Comparison of ENCODE assay signal across 2 cellular contexts in the genomic region with DNA sequence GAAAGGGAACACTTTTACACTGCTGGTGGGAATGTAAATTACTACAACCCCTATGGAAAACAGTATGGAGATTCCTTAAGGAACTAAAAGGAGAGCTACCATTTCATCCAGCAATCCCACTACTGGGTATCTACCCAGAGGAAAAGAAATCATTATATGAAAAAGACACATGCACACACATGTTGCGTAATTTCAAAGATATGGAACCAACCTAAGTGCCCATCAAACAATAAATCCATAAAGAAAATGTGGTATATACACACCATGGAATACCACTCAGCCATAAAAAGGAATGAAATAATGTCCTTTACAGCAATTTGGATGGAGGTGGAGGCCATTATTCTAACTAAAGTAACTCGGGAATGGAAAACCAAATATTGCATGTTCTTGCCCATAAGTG. TPM values are rescaled to one million over a fixed set of nuclear protein-coding genes. Genes with fewer than 3 reads are reported as not detected.
"Had no signal": no experiment of that assay in that cellular context is flagged by ENCODE, and none has a peak within 500 bp of the region (broad histone marks: within the 10 kb centered on the region; RNA-seq: fewer than 3 reads in every experiment).

No MANE protein-coding gene starts in this region.

RNA-seq across cellular contexts. Expression of a gene that starts 1.2 kb away (rescaled TPM):
- total RNA-seq: G401, GM12878 had no signal
- polyA plus RNA-seq: GM12878 had no signal

RNA-seq across cellular contexts. Expression of a gene that starts 34.5 kb away (rescaled TPM):
- total RNA-seq: G401, GM12878 had no signal

RNA-seq across cellular contexts. Expression of a gene that starts 50.8 kb away (rescaled TPM):
- total RNA-seq: G401 had no signal
- polyA plus RNA-seq: GM12878 had no signal

RNA-seq across cellular contexts. Expression of a gene that starts 57.9 kb away (rescaled TPM):
- total RNA-seq: G401, GM12878 had no signal
